8 cellular contexts compared by ENCODE assay signal in genomic region chr11:64250875-64251721, GRCh38. TPM values are rescaled to one million over a fixed set of nuclear protein-coding genes. Genes with fewer than 3 reads are reported as not detected.
DNase-seq lines count a peak whose midpoint lies in the region; ATAC-seq and TF ChIP-seq lines count a peak whose summit lies in the region.

TSS of gene PLCB3 (plus strand) at chr11:64251530. CDS start at chr11:64251650, 120 bp downstream.

- H3K4me1 ChIP-seq in gastroesophageal sphincter (peaks cover 0 to 52% (median 30%) of the 10 kb centered on the region in 3 donors), neutrophil (ENCODE audit: control insufficient read depth in 1 of 2, insufficient read depth in 1 of 2, low read depth in 1 of 2, low read length in 1 of 2) (peaks cover 36 to 45% of the 10 kb centered on the region in 2 experiments)

- DNase-seq in GM12865 (ENCODE audit: low read depth) (peak; percentile 63), NCI-H1048 (lab: John Stamatoyannopoulos, UW) (no peak)
- peak; percentile 91 for DNase-seq in activated effector memory CD4-positive, alpha-beta T cell treated with anti-CD3 and anti-CD28 coated beads, Interleukin-2, amount 50 U/mL, for 16 hours

- ATAC-seq in HG02678 (IDR thresholded peaks at IDR 0.05; ENCODE audit: unreplicated experiment): peak; percentile 41
- ATAC-seq in gastroesophageal sphincter: peak; percentile 77
- ATAC-seq in HG03025 (IDR thresholded peaks at IDR 0.05; ENCODE audit: low FRiP score, unreplicated experiment): no peak

- H3K27ac ChIP-seq in gastroesophageal sphincter (peak within 1 kb of the TSS; percentile 30 to 86 (median 84)), neutrophil (peak within 1 kb of the TSS; percentile 46)

- peak; percentile 58 to 61 for TF ChIP-seq POLR2A in gastroesophageal sphincter (IDR thresholded peaks at IDR 0.05)

- H3K4me3 ChIP-seq in GM12865 (ENCODE audit: low read depth, low read length) (peak within 1 kb of the TSS; percentile 72), gastroesophageal sphincter (peak within 1 kb of the TSS; percentile 80 to 93), neutrophil (ENCODE audit: low read depth in 1 of 2, low read length in 1 of 2) (peak within 1 kb of the TSS; percentile 74 to 75)

- no peak for TF ChIP-seq EP300 in gastroesophageal sphincter (IDR thresholded peaks at IDR 0.05)

- no CpG with 5 or more reads among the region's 79 CpGs for WGBS in gastroesophageal sphincter (ENCODE audit: low coverage in 1 of 2), 2 donors

- peak; percentile 67 for TF ChIP-seq CTCF in GM12865 (IDR thresholded peaks at IDR 0.05; ENCODE audit: insufficient read depth, low read depth, low read length, missing control alignments)
- peak in 3 of 4 experiments; percentile 86 to 89 (median 88) for TF ChIP-seq CTCF in gastroesophageal sphincter (IDR thresholded peaks at IDR 0.05)
- peak; percentile 95 for TF ChIP-seq CTCF in neutrophil (IDR thresholded peaks at IDR 0.05)

- H3K36me3 ChIP-seq in gastroesophageal sphincter (peaks cover 0 to 20% of the 10 kb centered on the region in 2 donors), neutrophil (peaks cover 16% of the 10 kb centered on the region)

- H3K9me3 ChIP-seq in gastroesophageal sphincter (no peaks in the 10 kb centered on the region), neutrophil (no peaks in the 10 kb centered on the region)

- H3K27me3 ChIP-seq in gastroesophageal sphincter (no peaks in the 10 kb centered on the region), neutrophil (peaks cover 10% of the 10 kb centered on the region)

TF ChIP-seq in PFSK-1, 5 proteins besides CTCF, POLR2A, EP300 and RAD21:
- TF ChIP-seq FOXP2 (optimal IDR thresholded peaks at IDR 0.05; ENCODE audit: borderline replicate concordance, extremely low read depth, extremely low read length, insufficient read depth) (no peak), TAF1 (IDR thresholded peaks at IDR 0.05; ENCODE audit: borderline replicate concordance, insufficient read depth, low read length) (peak; percentile 61; the same call in 1 of the 2 replicates), SIN3A (IDR thresholded peaks at IDR 0.05; ENCODE audit: borderline replicate concordance, insufficient read depth, low read length) (peak; percentile 7; the same call in 1 of the 2 replicates), POLR2AphosphoS5 (IDR thresholded peaks at IDR 0.05; ENCODE audit: low read depth, low read length) (peak; percentile 39; the same call in 1 of the 2 replicates)
- TF ChIP-seq, protein P1, sequence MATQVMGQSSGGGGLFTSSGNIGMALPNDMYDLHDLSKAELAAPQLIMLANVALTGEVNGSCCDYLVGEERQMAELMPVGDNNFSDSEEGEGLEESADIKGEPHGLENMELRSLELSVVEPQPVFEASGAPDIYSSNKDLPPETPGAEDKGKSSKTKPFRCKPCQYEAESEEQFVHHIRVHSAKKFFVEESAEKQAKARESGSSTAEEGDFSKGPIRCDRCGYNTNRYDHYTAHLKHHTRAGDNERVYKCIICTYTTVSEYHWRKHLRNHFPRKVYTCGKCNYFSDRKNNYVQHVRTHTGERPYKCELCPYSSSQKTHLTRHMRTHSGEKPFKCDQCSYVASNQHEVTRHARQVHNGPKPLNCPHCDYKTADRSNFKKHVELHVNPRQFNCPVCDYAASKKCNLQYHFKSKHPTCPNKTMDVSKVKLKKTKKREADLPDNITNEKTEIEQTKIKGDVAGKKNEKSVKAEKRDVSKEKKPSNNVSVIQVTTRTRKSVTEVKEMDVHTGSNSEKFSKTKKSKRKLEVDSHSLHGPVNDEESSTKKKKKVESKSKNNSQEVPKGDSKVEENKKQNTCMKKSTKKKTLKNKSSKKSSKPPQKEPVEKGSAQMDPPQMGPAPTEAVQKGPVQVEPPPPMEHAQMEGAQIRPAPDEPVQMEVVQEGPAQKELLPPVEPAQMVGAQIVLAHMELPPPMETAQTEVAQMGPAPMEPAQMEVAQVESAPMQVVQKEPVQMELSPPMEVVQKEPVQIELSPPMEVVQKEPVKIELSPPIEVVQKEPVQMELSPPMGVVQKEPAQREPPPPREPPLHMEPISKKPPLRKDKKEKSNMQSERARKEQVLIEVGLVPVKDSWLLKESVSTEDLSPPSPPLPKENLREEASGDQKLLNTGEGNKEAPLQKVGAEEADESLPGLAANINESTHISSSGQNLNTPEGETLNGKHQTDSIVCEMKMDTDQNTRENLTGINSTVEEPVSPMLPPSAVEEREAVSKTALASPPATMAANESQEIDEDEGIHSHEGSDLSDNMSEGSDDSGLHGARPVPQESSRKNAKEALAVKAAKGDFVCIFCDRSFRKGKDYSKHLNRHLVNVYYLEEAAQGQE (IDR thresholded peaks at IDR 0.05; ENCODE audit: insufficient read depth in 1 of 2, low read depth in 2 of 2, low read length in 2 of 2): peak in 1 of 2 experiments; percentile 58; a peak in 1 of 4 replicates

RNA-seq across cellular contexts. Expression of gene PLCB3, which starts in this region (rescaled TPM):
- 36.6 TPM for polyA plus RNA-seq in PFSK-1 (2012; ENCODE audit: insufficient read length, low read depth)
- total RNA-seq in gastroesophageal sphincter: 10 to 100 TPM; 16.2 to 33.2 (median 25.1) TPM
